1 cellular context compared by ENCODE assay signal in genomic region chr6:54238407-54238806, GRCh38.
TF ChIP-seq lines count a peak whose summit lies in the region.

No MANE protein-coding gene starts in this region.

TF ChIP-seq in HepG2, 621 proteins besides CTCF, POLR2A, EP300 and RAD21 (continued from another document):
- TF ChIP-seq ZNF362 (CRISPR knock-in tag; IDR thresholded peaks at IDR 0.05; ENCODE audit: borderline replicate concordance): no peak
- no peak for TF ChIP-seq NR2C2 (CRISPR knock-in tag; IDR thresholded peaks at IDR 0.05; ENCODE audit: borderline replicate concordance)
- TF ChIP-seq, protein P1, sequence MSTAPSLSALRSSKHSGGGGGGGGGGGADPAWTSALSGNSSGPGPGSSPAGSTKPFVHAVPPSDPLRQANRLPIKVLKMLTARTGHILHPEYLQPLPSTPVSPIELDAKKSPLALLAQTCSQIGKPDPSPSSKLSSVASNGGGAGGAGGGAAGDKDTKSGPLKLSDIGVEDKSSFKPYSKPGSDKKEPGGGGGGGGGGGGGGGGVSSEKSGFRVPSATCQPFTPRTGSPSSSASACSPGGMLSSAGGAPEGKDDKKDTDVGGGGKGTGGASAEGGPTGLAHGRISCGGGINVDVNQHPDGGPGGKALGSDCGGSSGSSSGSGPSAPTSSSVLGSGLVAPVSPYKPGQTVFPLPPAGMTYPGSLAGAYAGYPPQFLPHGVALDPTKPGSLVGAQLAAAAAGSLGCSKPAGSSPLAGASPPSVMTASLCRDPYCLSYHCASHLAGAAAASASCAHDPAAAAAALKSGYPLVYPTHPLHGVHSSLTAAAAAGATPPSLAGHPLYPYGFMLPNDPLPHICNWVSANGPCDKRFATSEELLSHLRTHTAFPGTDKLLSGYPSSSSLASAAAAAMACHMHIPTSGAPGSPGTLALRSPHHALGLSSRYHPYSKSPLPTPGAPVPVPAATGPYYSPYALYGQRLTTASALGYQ (CRISPR knock-in tag; IDR thresholded peaks at IDR 0.05): no peak
- no peak for TF ChIP-seq ZBTB7A (CRISPR knock-in tag; IDR thresholded peaks at IDR 0.05)
- no peak for TF ChIP-seq ZNF737 (CRISPR knock-in tag; IDR thresholded peaks at IDR 0.05; ENCODE audit: borderline replicate concordance)
- TF ChIP-seq BHLHE40 (IDR thresholded peaks at IDR 0.05; ENCODE audit: low read length): no peak
- TF ChIP-seq ZNF773 (CRISPR knock-in tag; IDR thresholded peaks at IDR 0.05; ENCODE audit: borderline replicate concordance): no peak
- TF ChIP-seq, protein P2, sequence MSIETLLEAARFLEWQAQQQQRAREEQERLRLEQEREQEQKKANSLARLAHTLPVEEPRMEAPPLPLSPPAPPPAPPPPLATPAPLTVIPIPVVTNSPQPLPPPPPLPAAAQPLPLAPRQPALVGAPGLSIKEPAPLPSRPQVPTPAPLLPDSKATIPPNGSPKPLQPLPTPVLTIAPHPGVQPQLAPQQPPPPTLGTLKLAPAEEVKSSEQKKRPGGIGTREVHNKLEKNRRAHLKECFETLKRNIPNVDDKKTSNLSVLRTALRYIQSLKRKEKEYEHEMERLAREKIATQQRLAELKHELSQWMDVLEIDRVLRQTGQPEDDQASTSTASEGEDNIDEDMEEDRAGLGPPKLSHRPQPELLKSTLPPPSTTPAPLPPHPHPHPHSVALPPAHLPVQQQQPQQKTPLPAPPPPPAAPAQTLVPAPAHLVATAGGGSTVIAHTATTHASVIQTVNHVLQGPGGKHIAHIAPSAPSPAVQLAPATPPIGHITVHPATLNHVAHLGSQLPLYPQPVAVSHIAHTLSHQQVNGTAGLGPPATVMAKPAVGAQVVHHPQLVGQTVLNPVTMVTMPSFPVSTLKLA (IDR thresholded peaks at IDR 0.05): no peak
- TF ChIP-seq ATF7-NPFF (CRISPR knock-in tag; IDR thresholded peaks at IDR 0.05; ENCODE audit: low read depth): no peak
- TF ChIP-seq YEATS2 (CRISPR knock-in tag; IDR thresholded peaks at IDR 0.05; ENCODE audit: borderline replicate concordance): no peak
- no peak for TF ChIP-seq GZF1 (CRISPR knock-in tag; IDR thresholded peaks at IDR 0.05)
